In the genomic region with DNA sequence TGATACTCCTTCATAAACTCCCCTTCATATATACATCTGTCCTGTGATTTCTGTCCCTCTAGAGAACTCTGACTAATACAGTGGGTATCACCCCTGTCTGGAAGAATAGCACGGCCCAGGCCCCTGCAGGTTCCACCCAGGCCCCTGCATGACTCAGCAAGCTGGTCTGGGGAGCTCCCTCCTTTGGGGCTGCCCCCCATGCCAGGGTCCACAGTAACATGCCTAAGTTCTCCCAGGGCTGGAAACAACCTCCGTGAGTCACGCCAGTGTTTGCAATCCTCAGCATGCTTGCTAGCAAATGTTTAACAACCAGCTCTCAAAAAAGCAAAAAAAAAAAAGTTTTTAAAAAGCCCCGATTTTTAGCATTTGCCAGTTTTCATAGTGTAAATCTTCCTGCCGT, we compare ENCODE assay signal across 17 cellular contexts.
DNase-seq lines count a peak whose midpoint lies in the region; TF ChIP-seq lines count a peak whose summit lies in the region.
"Had no signal": no experiment of that assay in that cellular context is flagged by ENCODE, and none has a peak within 500 bp of the region (broad histone marks: within the 10 kb centered on the region; RNA-seq: fewer than 3 reads in every experiment).

No MANE protein-coding gene starts in this region.

- TF ChIP-seq CTCF in epithelial cell of proximal tubule (conservative IDR thresholded peaks at IDR 0.05; ENCODE audit: low read depth, low read length): no peak
- TF ChIP-seq CTCF in osteoblast (IDR thresholded peaks at IDR 0.05; ENCODE audit: extremely low read depth, low read depth, low read length): no peak
- TF ChIP-seq CTCF in thyroid gland (IDR thresholded peaks at IDR 0.05): no peak

- no peaks in the 10 kb centered on the region for H4K20me1 ChIP-seq in osteoblast (ENCODE audit: insufficient read depth, low read length)

- H3K4me3 ChIP-seq in MG63 (no peak overlapping the region), epithelial cell of proximal tubule (ENCODE audit: low read depth, low read length) (no peak overlapping the region), osteoblast (ENCODE audit: insufficient read depth, low read length) (no peak overlapping the region), thyroid gland (replicated peaks in 1 of 3) (no peak overlapping the region)
- H3K4me3 ChIP-seq: gastrocnemius medialis, upper lobe of left lung had no signal

- 83% methylated on average over 5 of the region's 5 CpGs for WGBS in thyroid gland, 2 donors

- in situ Hi-C loops in Caki2 (cut with HindIII; ENCODE audit: low pct_unique_long_range_greater_than_20kb, low sequenced_read_pairs): no loop called here

- DNase-seq in Caki2 (ENCODE audit: low read depth) (peak; percentile 79), MG63 (peak; percentile 58), epithelial cell of proximal tubule (ENCODE audit: low read depth) (peak; percentile 55), osteoblast (ENCODE audit: insufficient read length, low spot score, missing footprints) (peak; percentile 90), thyroid gland (no peak), NCI-H748 (lab: John Stamatoyannopoulos, UW; ENCODE audit: unreplicated experiment) (no peak)
- no peak for DNase-seq in activated naive CD4-positive, alpha-beta T cell treated with anti-CD3 and anti-CD28 coated beads, Interleukin-2, amount 50 U/mL, for 16 hours
- DNase-seq: activated CD4-positive, CD25-positive, alpha-beta regulatory T cell; activated naive CD4-positive, alpha-beta T cell; CD4-positive, alpha-beta memory T cell; effector CD4-positive, alpha-beta T cell; gastrocnemius medialis; GDM1; NCI-H1930; NCI-H526; upper lobe of left lung had no signal

- no peaks in the 10 kb centered on the region for H3K9me3 ChIP-seq in MG63
- no peaks in the 10 kb centered on the region for H3K9me3 ChIP-seq in osteoblast (ENCODE audit: low read depth, low read length)
- H3K9me3 ChIP-seq in thyroid gland: no peaks in the 10 kb centered on the region
- H3K9me3 ChIP-seq: gastrocnemius medialis, neutrophil, upper lobe of left lung had no signal

- H3K27ac ChIP-seq in osteoblast (ENCODE audit: low read depth, low read length) (peak overlapping the region; percentile 66), thyroid gland (no peak overlapping the region)
- H3K27ac ChIP-seq: gastrocnemius medialis, neutrophil, upper lobe of left lung had no signal

- peak overlapping the region; percentile 33 for H3K4me2 ChIP-seq in osteoblast (ENCODE audit: insufficient read depth, low read length)

- H3K27me3 ChIP-seq in MG63 (peaks cover 3% of the 10 kb centered on the region; the same call in 1 of the 2 replicates), osteoblast (ENCODE audit: insufficient read depth, low read length) (no peaks in the 10 kb centered on the region), thyroid gland (no peaks in the 10 kb centered on the region)
- H3K27me3 ChIP-seq: upper lobe of left lung had no signal

- no peak for TF ChIP-seq POLR2A in thyroid gland (IDR thresholded peaks at IDR 0.05)

- H3K4me1 ChIP-seq in osteoblast (ENCODE audit: insufficient read depth, low read length) (peaks cover 14% of the 10 kb centered on the region), thyroid gland (no peaks in the 10 kb centered on the region)
- H3K4me1 ChIP-seq: gastrocnemius medialis had no signal

- intact Hi-C loops in thyroid gland (cut with DNase I): no loop called here

- no peaks in the 10 kb centered on the region for H3K79me2 ChIP-seq in osteoblast (ENCODE audit: insufficient read depth, low read length)

- no peaks in the 10 kb centered on the region for H3K36me3 ChIP-seq in MG63
- H3K36me3 ChIP-seq in osteoblast (ENCODE audit: insufficient read depth, low read length): no peaks in the 10 kb centered on the region
- no peaks in the 10 kb centered on the region for H3K36me3 ChIP-seq in thyroid gland
- H3K36me3 ChIP-seq: gastrocnemius medialis, neutrophil, upper lobe of left lung had no signal

- no peak overlapping the region for H2AFZ ChIP-seq in osteoblast (ENCODE audit: low read length)

Comparison
In these comparisons a context has a peak if more than half of its experiments do, and no peak if none do; other contexts are left out.
1. DNase-seq: peak in Caki2 (single experiment), MG63 (single experiment), epithelial cell of proximal tubule (single experiment) and osteoblast (single experiment); none in activated naive CD4-positive, alpha-beta T cell treated with anti-CD3 and anti-CD28 coated beads, Interleukin-2, amount 50 U/mL, for 16 hours (single experiment), thyroid gland (0 of 2) and NCI-H748 (single experiment).